ENCODE assay signal across 1 cellular context in the genomic region with DNA sequence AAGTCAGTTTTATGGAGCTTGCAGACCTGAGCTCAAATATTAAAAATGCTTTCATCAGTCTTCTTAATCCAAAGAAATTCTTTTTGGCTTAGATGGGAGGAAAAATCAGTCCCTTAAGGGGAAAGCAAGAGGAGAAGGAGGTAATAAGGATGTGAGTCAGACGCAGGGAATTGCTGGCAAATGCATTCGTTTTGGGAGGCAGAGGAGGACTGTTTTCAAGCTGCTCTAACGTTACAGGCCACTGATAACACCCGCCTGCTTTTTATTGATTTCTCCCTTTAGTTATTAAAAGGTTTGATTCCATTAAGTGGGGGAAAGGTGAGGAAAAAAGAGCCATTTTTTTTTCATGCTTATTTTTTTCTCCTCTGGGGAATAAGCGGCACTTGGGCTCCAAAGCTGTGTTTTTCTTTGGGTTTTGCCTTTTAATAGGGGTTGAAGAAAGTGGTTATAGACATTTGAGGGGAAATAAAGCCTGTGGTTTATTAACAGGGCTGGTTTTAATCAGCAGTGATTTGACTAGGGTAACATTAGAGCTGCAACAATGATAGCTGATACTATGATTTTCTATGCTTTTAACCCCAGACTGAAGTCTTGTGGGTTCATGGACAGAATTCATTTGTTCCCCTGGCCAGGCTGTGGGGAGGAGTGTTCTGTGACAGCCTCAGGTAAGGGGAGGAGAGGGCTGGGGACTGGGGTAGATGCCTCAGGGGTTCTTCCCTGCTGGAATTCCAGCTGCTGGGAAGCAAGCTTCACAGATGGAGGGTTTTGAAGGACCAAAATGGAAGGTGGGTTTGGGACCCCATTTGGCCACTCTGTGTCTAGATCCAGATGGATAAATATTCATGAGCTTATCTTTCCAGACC.
TF ChIP-seq lines count a peak whose summit lies in the region.

No MANE protein-coding gene starts in this region.

TF ChIP-seq in HCT116, 20 proteins besides CTCF, POLR2A, EP300 and RAD21 (continued from another document):
- TF ChIP-seq ELF1 (IDR thresholded peaks at IDR 0.05; ENCODE audit: borderline replicate concordance, low read depth) (no peak), CBX3 (IDR thresholded peaks at IDR 0.05; ENCODE audit: low read depth) (no peak), POLR2AphosphoS5 (IDR thresholded peaks at IDR 0.05; ENCODE audit: low read depth, low read length) (no peak), CEBPB (IDR thresholded peaks at IDR 0.05; ENCODE audit: low read depth) (no peak), ZFX (IDR thresholded peaks at IDR 0.05) (no peak), SIN3A (IDR thresholded peaks at IDR 0.05; ENCODE audit: low read depth) (no peak), SP1 (IDR thresholded peaks at IDR 0.05; ENCODE audit: low read depth) (no peak)
- TF ChIP-seq, protein P1, sequence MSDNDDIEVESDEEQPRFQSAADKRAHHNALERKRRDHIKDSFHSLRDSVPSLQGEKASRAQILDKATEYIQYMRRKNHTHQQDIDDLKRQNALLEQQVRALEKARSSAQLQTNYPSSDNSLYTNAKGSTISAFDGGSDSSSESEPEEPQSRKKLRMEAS (IDR thresholded peaks at IDR 0.05): no peak
